ENCODE assay signal across 1 cellular context in genomic region chr5:67202830-67203229, GRCh38.
A peak's percentile ranks its signal among the peaks of the same experiment; 100 is the strongest.
TF ChIP-seq lines count a peak whose summit lies in the region.

No MANE protein-coding gene starts in this region.

TF ChIP-seq in GM12878, 131 proteins besides CTCF, POLR2A, EP300 and RAD21:
- TF ChIP-seq RFX5 (IDR thresholded peaks at IDR 0.05; ENCODE audit: low read depth, low read length), result no peak
- no peak for TF ChIP-seq DPF2 (IDR thresholded peaks at IDR 0.05)
- TF ChIP-seq HDAC2 (IDR thresholded peaks at IDR 0.05), result no peak
- no peak for TF ChIP-seq PAX5 (IDR thresholded peaks at IDR 0.05; ENCODE audit: borderline replicate concordance, low read depth, low read length)
- TF ChIP-seq SREBF2 (IDR thresholded peaks at IDR 0.05; ENCODE audit: low read length), result no peak
- no peak for TF ChIP-seq TCF7 (IDR thresholded peaks at IDR 0.05; ENCODE audit: borderline replicate concordance)
- peak in 1 of 2 experiments; percentile 56; a peak in 1 of 4 replicates for TF ChIP-seq SRF (IDR thresholded peaks at IDR 0.05; ENCODE audit: low read depth in 2 of 2, low read length in 2 of 2)
- TF ChIP-seq CBFB (IDR thresholded peaks at IDR 0.05; ENCODE audit: low read depth), result no peak
